In genomic region chr2:87466591-87467120, GRCh38 we compare ENCODE assay signal across 8 cellular contexts.
DNase-seq lines count a peak whose midpoint lies in the region; ATAC-seq and TF ChIP-seq lines count a peak whose summit lies in the region.
"Not testable (repeated sequence)": the region's sequence is repeated elsewhere in the genome, so short reads cannot be mapped to it uniquely, and the experiment has no call there.

No MANE protein-coding gene starts in this region.

- H3K27ac ChIP-seq in colonic mucosa; naive thymus-derived CD4-positive, alpha-beta T cell (ENCODE audit: low read depth, low read length): not testable (repeated sequence)

- peak; percentile 27 for TF ChIP-seq CTCF in GM13977 (IDR thresholded peaks at IDR 0.05; ENCODE audit: extremely low read depth, insufficient read depth, missing control alignments)
- peak; percentile 18 for TF ChIP-seq CTCF in colonic mucosa (IDR thresholded peaks at IDR 0.05)

- H3K9ac ChIP-seq in colonic mucosa (ENCODE audit: low read depth in 2 of 2, low read length in 2 of 2), result not testable (repeated sequence)

- CTCF ChIA-PET in naive thymus-derived CD4-positive, alpha-beta T cell (lab: Charles Lee), result interaction anchor here (0.6 kb wide), 1 partner anchor 988 kb away, joined by 3 read pairs; no protein-coding TSS in a partner anchor

- not testable (repeated sequence) for H3K27me3 ChIP-seq in colonic mucosa; naive thymus-derived CD4-positive, alpha-beta T cell (ENCODE audit: control insufficient read depth in 2 of 2, insufficient read depth in 2 of 2, low read length in 2 of 2)

- not testable (repeated sequence) for H3K36me3 ChIP-seq in colonic mucosa; naive thymus-derived CD4-positive, alpha-beta T cell (ENCODE audit: control insufficient read depth in 2 of 3, insufficient read depth in 3 of 3, low read length in 3 of 3)

- H3K36me3 Mint-ChIP-seq in naive thymus-derived CD4-positive, alpha-beta T cell, result not testable (repeated sequence)

- H3K9me3 ChIP-seq in colonic mucosa; naive thymus-derived CD4-positive, alpha-beta T cell (ENCODE audit: control insufficient read depth in 2 of 3, low read length in 3 of 3): not testable (repeated sequence)

- DNase-seq in GM13977 (ENCODE audit: low spot score), result not testable (repeated sequence)
- DNase-seq in activated T-cell treated with anti-CD3 and anti-CD28 coated beads for 24 hours (ENCODE audit: low read depth), result peak; percentile 73
- peak; percentile 50 for DNase-seq in colonic mucosa
- peak in 6 of 9 donors; percentile 19 to 62 (median 36) for DNase-seq in naive thymus-derived CD4-positive, alpha-beta T cell
- DNase-seq in stimulated activated CD8-positive, alpha-beta memory T cell treated with anti-CD3 and anti-CD28 coated beads, Interleukin-4, amount 100 ng/mL, for 4 hours (ENCODE audit: low read depth in 2 of 2, low spot score in 1 of 2), result peak; percentile 44 to 58

- not testable (repeated sequence) for H3K4me1 ChIP-seq in colonic mucosa
- peaks cover 3 to 12% of the 10 kb centered on the region in 2 donors for H3K4me1 ChIP-seq in naive thymus-derived CD4-positive, alpha-beta T cell (ENCODE audit: control insufficient read depth in 2 of 2, insufficient read depth in 2 of 2, low read length in 2 of 2)

- peak overlapping the region in 5 of 9 donors; percentile 10 to 70 (median 68) for H3K27ac Mint-ChIP-seq in naive thymus-derived CD4-positive, alpha-beta T cell

- H3K4me3 ChIP-seq in colonic mucosa; naive thymus-derived CD4-positive, alpha-beta T cell (ENCODE audit: low read length): not testable (repeated sequence)

- in situ Hi-C loops in GM13977 (cut with MboI; ENCODE audit: low pct_unique_long_range_greater_than_20kb, low sequenced_read_pairs, unreplicated experiment), result not testable (repeated sequence)

- POLR2A ChIA-PET in naive thymus-derived CD4-positive, alpha-beta T cell (lab: Charles Lee), result not testable (repeated sequence)

- peak overlapping the region in 1 of 10 donors; percentile 1 for H3K4me3 Mint-ChIP-seq in naive thymus-derived CD4-positive, alpha-beta T cell

- peaks cover 0 to 41% (median 10%) of the 10 kb centered on the region in 7 donors for H3K4me1 Mint-ChIP-seq in naive thymus-derived CD4-positive, alpha-beta T cell

- H3K9me3 Mint-ChIP-seq in naive thymus-derived CD4-positive, alpha-beta T cell, result not testable (repeated sequence)

- ATAC-seq in GM21526 (IDR thresholded peaks at IDR 0.05; ENCODE audit: low FRiP score, unreplicated experiment) (peak; percentile 53), HG03135 (IDR thresholded peaks at IDR 0.05; ENCODE audit: unreplicated experiment) (peak; percentile 51), SK-N-SH treated with all-trans-retinoic acid at 6 μM for 48 hours (peak; percentile 40)
- ATAC-seq in naive thymus-derived CD4-positive, alpha-beta T cell, result peak; percentile 91

- intact Hi-C loops in colonic mucosa (cut with DNase I), result not testable (repeated sequence)
- intact Hi-C loops in naive thymus-derived CD4-positive, alpha-beta T cell (cut with micrococcal nuclease), result loop anchor here in 1 of 2 donors (5.0 kb wide), 1 partner anchor 536 kb away; no protein-coding TSS in a partner anchor

- H3K27me3 Mint-ChIP-seq in naive thymus-derived CD4-positive, alpha-beta T cell, result not testable (repeated sequence)

Comparison
In these comparisons a context has a peak if more than half of its experiments do, and no peak if none do; other contexts are left out.
1. ATAC-seq: peak in every context shown above with its lines; median percentile 91 in naive thymus-derived CD4-positive, alpha-beta T cell; 53 in GM21526; 51 in HG03135; 40 in SK-N-SH treated with all-trans-retinoic acid at 6 μM for 48 hours.